1 cellular context compared by ENCODE assay signal in genomic region chr19:40811478-40812341, GRCh38.
TF ChIP-seq lines count a peak whose summit lies in the region.

No MANE protein-coding gene starts in this region.

TF ChIP-seq in HepG2, 621 proteins besides CTCF, POLR2A, EP300 and RAD21:
- TF ChIP-seq ARNT (IDR thresholded peaks at IDR 0.05) (no peak), ZNF768 (CRISPR knock-in tag; IDR thresholded peaks at IDR 0.05) (no peak), SAFB2 (CRISPR knock-in tag; IDR thresholded peaks at IDR 0.05; ENCODE audit: borderline replicate concordance, low read depth) (no peak), KLF11 (CRISPR knock-in tag; IDR thresholded peaks at IDR 0.05) (no peak), ERF (CRISPR knock-in tag; IDR thresholded peaks at IDR 0.05) (no peak), SOX13 (IDR thresholded peaks at IDR 0.05) (no peak), SOX13 (CRISPR knock-in tag; conservative IDR thresholded peaks at IDR 0.05 in 1 of 2, IDR thresholded peaks at IDR 0.05 in 1 of 2) (no peak), ZNF329 (CRISPR knock-in tag; IDR thresholded peaks at IDR 0.05; ENCODE audit: low read depth) (no peak), IKZF4 (CRISPR knock-in tag; IDR thresholded peaks at IDR 0.05; ENCODE audit: borderline replicate concordance, low read depth, not compliant biosample characterization) (no peak), ZNF501 (CRISPR knock-in tag; IDR thresholded peaks at IDR 0.05) (no peak), POGK (CRISPR knock-in tag; conservative IDR thresholded peaks at IDR 0.05) (no peak), RFX3 (CRISPR knock-in tag; IDR thresholded peaks at IDR 0.05) (no peak), RBM39 (IDR thresholded peaks at IDR 0.05; ENCODE audit: low read depth, low read length, poor library complexity, severe bottlenecking) (no peak)
- TF ChIP-seq, protein P1, sequence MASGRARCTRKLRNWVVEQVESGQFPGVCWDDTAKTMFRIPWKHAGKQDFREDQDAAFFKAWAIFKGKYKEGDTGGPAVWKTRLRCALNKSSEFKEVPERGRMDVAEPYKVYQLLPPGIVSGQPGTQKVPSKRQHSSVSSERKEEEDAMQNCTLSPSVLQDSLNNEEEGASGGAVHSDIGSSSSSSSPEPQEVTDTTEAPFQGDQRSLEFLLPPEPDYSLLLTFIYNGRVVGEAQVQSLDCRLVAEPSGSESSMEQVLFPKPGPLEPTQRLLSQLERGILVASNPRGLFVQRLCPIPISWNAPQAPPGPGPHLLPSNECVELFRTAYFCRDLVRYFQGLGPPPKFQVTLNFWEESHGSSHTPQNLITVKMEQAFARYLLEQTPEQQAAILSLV (CRISPR knock-in tag; IDR thresholded peaks at IDR 0.05; ENCODE audit: borderline replicate concordance): no peak
- TF ChIP-seq, protein P2, sequence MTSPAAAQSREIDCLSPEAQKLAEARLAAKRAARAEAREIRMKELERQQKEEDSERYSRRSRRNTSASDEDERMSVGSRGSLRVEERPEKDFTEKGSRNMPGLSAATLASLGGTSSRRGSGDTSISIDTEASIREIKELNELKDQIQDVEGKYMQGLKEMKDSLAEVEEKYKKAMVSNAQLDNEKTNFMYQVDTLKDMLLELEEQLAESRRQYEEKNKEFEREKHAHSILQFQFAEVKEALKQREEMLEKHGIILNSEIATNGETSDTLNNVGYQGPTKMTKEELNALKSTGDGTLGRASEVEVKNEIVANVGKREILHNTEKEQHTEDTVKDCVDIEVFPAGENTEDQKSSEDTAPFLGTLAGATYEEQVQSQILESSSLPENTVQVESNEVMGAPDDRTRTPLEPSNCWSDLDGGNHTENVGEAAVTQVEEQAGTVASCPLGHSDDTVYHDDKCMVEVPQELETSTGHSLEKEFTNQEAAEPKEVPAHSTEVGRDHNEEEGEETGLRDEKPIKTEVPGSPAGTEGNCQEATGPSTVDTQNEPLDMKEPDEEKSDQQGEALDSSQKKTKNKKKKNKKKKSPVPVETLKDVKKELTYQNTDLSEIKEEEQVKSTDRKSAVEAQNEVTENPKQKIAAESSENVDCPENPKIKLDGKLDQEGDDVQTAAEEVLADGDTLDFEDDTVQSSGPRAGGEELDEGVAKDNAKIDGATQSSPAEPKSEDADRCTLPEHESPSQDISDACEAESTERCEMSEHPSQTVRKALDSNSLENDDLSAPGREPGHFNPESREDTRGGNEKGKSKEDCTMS (CRISPR knock-in tag; conservative IDR thresholded peaks at IDR 0.05): no peak
- TF ChIP-seq, protein P3, sequence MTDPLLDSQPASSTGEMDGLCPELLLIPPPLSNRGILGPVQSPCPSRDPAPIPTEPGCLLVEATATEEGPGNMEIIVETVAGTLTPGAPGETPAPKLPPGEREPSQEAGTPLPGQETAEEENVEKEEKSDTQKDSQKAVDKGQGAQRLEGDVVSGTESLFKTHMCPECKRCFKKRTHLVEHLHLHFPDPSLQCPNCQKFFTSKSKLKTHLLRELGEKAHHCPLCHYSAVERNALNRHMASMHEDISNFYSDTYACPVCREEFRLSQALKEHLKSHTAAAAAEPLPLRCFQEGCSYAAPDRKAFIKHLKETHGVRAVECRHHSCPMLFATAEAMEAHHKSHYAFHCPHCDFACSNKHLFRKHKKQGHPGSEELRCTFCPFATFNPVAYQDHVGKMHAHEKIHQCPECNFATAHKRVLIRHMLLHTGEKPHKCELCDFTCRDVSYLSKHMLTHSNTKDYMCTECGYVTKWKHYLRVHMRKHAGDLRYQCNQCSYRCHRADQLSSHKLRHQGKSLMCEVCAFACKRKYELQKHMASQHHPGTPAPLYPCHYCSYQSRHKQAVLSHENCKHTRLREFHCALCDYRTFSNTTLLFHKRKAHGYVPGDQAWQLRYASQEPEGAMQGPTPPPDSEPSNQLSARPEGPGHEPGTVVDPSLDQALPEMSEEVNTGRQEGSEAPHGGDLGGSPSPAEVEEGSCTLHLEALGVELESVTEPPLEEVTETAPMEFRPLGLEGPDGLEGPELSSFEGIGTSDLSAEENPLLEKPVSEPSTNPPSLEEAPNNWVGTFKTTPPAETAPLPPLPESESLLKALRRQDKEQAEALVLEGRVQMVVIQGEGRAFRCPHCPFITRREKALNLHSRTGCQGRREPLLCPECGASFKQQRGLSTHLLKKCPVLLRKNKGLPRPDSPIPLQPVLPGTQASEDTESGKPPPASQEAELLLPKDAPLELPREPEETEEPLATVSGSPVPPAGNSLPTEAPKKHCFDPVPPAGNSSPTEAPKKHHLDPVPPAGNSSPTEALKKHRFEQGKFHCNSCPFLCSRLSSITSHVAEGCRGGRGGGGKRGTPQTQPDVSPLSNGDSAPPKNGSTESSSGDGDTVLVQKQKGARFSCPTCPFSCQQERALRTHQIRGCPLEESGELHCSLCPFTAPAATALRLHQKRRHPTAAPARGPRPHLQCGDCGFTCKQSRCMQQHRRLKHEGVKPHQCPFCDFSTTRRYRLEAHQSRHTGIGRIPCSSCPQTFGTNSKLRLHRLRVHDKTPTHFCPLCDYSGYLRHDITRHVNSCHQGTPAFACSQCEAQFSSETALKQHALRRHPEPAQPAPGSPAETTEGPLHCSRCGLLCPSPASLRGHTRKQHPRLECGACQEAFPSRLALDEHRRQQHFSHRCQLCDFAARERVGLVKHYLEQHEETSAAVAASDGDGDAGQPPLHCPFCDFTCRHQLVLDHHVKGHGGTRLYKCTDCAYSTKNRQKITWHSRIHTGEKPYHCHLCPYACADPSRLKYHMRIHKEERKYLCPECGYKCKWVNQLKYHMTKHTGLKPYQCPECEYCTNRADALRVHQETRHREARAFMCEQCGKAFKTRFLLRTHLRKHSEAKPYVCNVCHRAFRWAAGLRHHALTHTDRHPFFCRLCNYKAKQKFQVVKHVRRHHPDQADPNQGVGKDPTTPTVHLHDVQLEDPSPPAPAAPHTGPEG (CRISPR knock-in tag; IDR thresholded peaks at IDR 0.05): no peak
